ENCODE assay signal across 8 cellular contexts in genomic region chr1:179809506-179810366, GRCh38.
DNase-seq lines count a peak whose midpoint lies in the region; ATAC-seq and TF ChIP-seq lines count a peak whose summit lies in the region.

No MANE protein-coding gene starts in this region.

- no TSS peak for BruUV-seq in HCT116 (replicated peaks; lab: Mats Ljungman, UMichigan)

- POLR2A ChIA-PET in HCT116 (lab: Charles Lee) = interaction anchor here (1.0 to 1.8 kb wide), 2 partner anchors 99 to 103 kb away, joined by 3 to 7 read pairs; no protein-coding TSS in a partner anchor

- H3K79me2 ChIP-seq in HCT116 (ENCODE audit: insufficient read depth, low read length) = no peaks in the 10 kb centered on the region

- peak; percentile 74 for TF ChIP-seq RAD21 in HCT116 (IDR thresholded peaks at IDR 0.05; ENCODE audit: low read depth)

- TF ChIP-seq POLR2A in HCT116 (IDR thresholded peaks at IDR 0.05; ENCODE audit: borderline replicate concordance, extremely low read depth, insufficient read depth, insufficient read length) = no peak

- H3K36me3 ChIP-seq in HCT116 (ENCODE audit: control insufficient read depth in 1 of 2, insufficient read depth in 2 of 2, low read length in 2 of 2) = no peaks in the 10 kb centered on the region
- H3K36me3 ChIP-seq in cardiac muscle cell = no peaks in the 10 kb centered on the region

- DNase-seq in GM03348 (ENCODE audit: low spot score) = peak; percentile 82
- DNase-seq in HCT116 (ENCODE audit: low read depth, low spot score) = peak; percentile 56
- peak; percentile 80 for DNase-seq in NCI-H1092 (lab: John Stamatoyannopoulos, UW)
- DNase-seq in activated naive CD4-positive, alpha-beta T cell treated with anti-CD3 and anti-CD28 coated beads, Interleukin-2, amount 50 U/mL, for 16 hours = peak; percentile 65
- DNase-seq in cardiac muscle cell (ENCODE audit: low read depth in 1 of 2, low spot score in 1 of 2) = peak; percentile 84 to 89
- peak; percentile 44 for DNase-seq in pulmonary artery endothelial cell (ENCODE audit: low read depth, low spot score)

- H3K27ac ChIP-seq in HCT116 (ENCODE audit: low read depth, low read length) (no peak overlapping the region), cardiac muscle cell (no peak overlapping the region)

- ATAC-seq in HCT116 = peak; percentile 75
- peak; percentile 88 for ATAC-seq in SK-N-SH treated with all-trans-retinoic acid at 6 μM for 48 hours
- ATAC-seq in GM18520 (IDR thresholded peaks at IDR 0.05; ENCODE audit: unreplicated experiment) = no peak

- no peaks in the 10 kb centered on the region for H4K20me1 ChIP-seq in HCT116 (ENCODE audit: insufficient read depth)

- H3K9ac ChIP-seq in HCT116 (ENCODE audit: low read length) = no peak overlapping the region

- peak overlapping the region; percentile 30 for H2AFZ ChIP-seq in HCT116 (ENCODE audit: low read depth, low read length, poor library complexity, severe bottlenecking)

- no peaks in the 10 kb centered on the region for H3K27me3 ChIP-seq in HCT116 (ENCODE audit: insufficient read depth, low read length)
- peaks cover 24% of the 10 kb centered on the region for H3K27me3 ChIP-seq in cardiac muscle cell

- H3K9me3 ChIP-seq in HCT116 (ENCODE audit: control insufficient read depth in 1 of 2, insufficient read depth in 1 of 2, low read depth in 1 of 2, low read length in 2 of 2) (no peaks in the 10 kb centered on the region), cardiac muscle cell (ENCODE audit: low read depth) (no peaks in the 10 kb centered on the region)

- H3K4me1 ChIP-seq in HCT116 (ENCODE audit: control insufficient read depth in 1 of 2, insufficient read depth in 2 of 2, low read length in 2 of 2) = peaks cover 3 to 20% of the 10 kb centered on the region in 2 experiments; a peak in 3 of 4 replicates
- H3K4me1 ChIP-seq in cardiac muscle cell (ENCODE audit: low read depth) = no peaks in the 10 kb centered on the region

- peak overlapping the region; percentile 40 for H3K4me2 ChIP-seq in HCT116 (ENCODE audit: low read length)

- RAD21 ChIA-PET in HCT116 (lab: Charles Lee; ENCODE audit: low non-redundant PET in 1 of 2, low total read pairs in 2 of 2, uncharacterized antibody in 2 of 2, unreplicated experiment in 2 of 2) = interaction anchor here (0.6 to 2.6 kb wide), 7 partner anchors 99 to 730 kb away, joined by 3 to 22 read pairs (median 4); no protein-coding TSS in a partner anchor

- CTCF ChIA-PET in HCT116 (lab: Charles Lee) = interaction anchor here (0.6 to 8.7 kb wide), 30 partner anchors 9 to 1510 kb away, joined by 3 to 479 read pairs (median 6); no protein-coding TSS in a partner anchor

- H3K9me2 ChIP-seq in HCT116 (ENCODE audit: insufficient read depth) = no peaks in the 10 kb centered on the region

- intact Hi-C loops in HCT116 (cut with micrococcal nuclease) = loop anchor here (1.0 to 10.0 kb wide), 3 partner anchors 103 to 555 kb away; no protein-coding TSS in a partner anchor

- no peak overlapping the region for H3K4me3 ChIP-seq in HCT116 (replicated peaks in 1 of 2; ENCODE audit: low read depth in 1 of 2, low read length in 2 of 2)
- H3K4me3 ChIP-seq in cardiac muscle cell = no peak overlapping the region

- TF ChIP-seq CTCF in HCT116 (IDR thresholded peaks at IDR 0.05 in 2 of 3, conservative IDR thresholded peaks at IDR 0.05 in 1 of 3; ENCODE audit: borderline replicate concordance in 1 of 3, insufficient read depth in 1 of 3, low read depth in 2 of 3, low read length in 2 of 3) (peak; percentile 79 to 94 (median 89)), cardiac muscle cell (IDR thresholded peaks at IDR 0.05; ENCODE audit: low read depth, low read length) (peak; percentile 90)

TF ChIP-seq in HCT116, 20 proteins besides CTCF, POLR2A, EP300 and RAD21:
- TF ChIP-seq TCF7L2 (IDR thresholded peaks at IDR 0.05; ENCODE audit: borderline replicate concordance, extremely low read depth, insufficient read depth, insufficient read length) (no peak), YY1 (IDR thresholded peaks at IDR 0.05; ENCODE audit: extremely low read depth, insufficient replicate concordance, low read depth, low read length) (peak; percentile 9), SRF (IDR thresholded peaks at IDR 0.05; ENCODE audit: low read depth) (no peak)
TF ChIP-seq in HCT116: peak in this region for 1.

TF ChIP-seq in SK-N-SH treated with all-trans-retinoic acid at 6 μM for 48 hours, 23 proteins besides CTCF, POLR2A, EP300 and RAD21:
- TF ChIP-seq, protein P1, sequence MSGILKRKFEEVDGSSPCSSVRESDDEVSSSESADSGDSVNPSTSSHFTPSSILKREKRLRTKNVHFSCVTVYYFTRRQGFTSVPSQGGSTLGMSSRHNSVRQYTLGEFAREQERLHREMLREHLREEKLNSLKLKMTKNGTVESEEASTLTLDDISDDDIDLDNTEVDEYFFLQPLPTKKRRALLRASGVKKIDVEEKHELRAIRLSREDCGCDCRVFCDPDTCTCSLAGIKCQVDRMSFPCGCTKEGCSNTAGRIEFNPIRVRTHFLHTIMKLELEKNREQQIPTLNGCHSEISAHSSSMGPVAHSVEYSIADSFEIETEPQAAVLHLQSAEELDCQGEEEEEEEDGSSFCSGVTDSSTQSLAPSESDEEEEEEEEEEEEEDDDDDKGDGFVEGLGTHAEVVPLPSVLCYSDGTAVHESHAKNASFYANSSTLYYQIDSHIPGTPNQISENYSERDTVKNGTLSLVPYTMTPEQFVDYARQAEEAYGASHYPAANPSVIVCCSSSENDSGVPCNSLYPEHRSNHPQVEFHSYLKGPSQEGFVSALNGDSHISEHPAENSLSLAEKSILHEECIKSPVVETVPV (CRISPR knock-in tag; IDR thresholded peaks at IDR 0.05) = no peak
- TF ChIP-seq ZNF8 (CRISPR knock-in tag; IDR thresholded peaks at IDR 0.05) (no peak), POU6F1 (CRISPR knock-in tag; IDR thresholded peaks at IDR 0.05; ENCODE audit: borderline replicate concordance, low read depth) (no peak), ZNF70 (CRISPR knock-in tag; IDR thresholded peaks at IDR 0.05) (no peak), TCF4 (CRISPR knock-in tag; IDR thresholded peaks at IDR 0.05; ENCODE audit: borderline replicate concordance) (no peak), BACH2 (CRISPR knock-in tag; IDR thresholded peaks at IDR 0.05; ENCODE audit: borderline replicate concordance) (no peak), ESRRG (CRISPR knock-in tag; IDR thresholded peaks at IDR 0.05) (no peak), CSDC2 (CRISPR knock-in tag; IDR thresholded peaks at IDR 0.05) (no peak), GLIS3 (CRISPR knock-in tag; IDR thresholded peaks at IDR 0.05) (no peak), SNAI2 (CRISPR knock-in tag; IDR thresholded peaks at IDR 0.05) (no peak)
